ENCODE assay signal across 1 cellular context in the genomic region with DNA sequence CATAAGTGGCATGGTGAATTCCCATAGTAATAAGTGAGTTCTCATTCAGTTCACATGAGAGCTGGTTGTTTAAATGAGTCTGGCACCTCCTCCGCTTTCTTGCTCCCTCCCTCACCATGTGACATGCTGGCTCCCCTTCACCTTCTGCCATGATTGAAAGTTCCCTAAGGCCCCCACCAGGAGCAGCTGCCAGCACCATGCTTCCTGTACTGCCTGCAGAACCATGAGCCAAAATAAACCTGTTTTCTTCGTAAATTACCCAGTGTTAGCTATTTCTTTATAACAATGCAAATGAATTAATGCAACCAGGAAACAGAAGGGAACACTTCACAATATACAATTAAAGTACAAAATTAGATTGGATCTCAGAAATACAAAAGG.
TF ChIP-seq lines count a peak whose summit lies in the region.

No MANE protein-coding gene starts in this region.

TF ChIP-seq in SK-N-SH, 30 proteins besides CTCF, POLR2A, EP300 and RAD21:
- TF ChIP-seq FOXJ3 (CRISPR knock-in tag; IDR thresholded peaks at IDR 0.05): no peak
- no peak for TF ChIP-seq RXRA (IDR thresholded peaks at IDR 0.05; ENCODE audit: borderline replicate concordance, low read depth)
- no peak for TF ChIP-seq MEF2A (IDR thresholded peaks at IDR 0.05; ENCODE audit: borderline replicate concordance, low read depth)
- TF ChIP-seq CHD2 (IDR thresholded peaks at IDR 0.05; ENCODE audit: low read length, partially characterized antibody): no peak
- TF ChIP-seq TCF12 (IDR thresholded peaks at IDR 0.05): no peak
- TF ChIP-seq, protein P1, sequence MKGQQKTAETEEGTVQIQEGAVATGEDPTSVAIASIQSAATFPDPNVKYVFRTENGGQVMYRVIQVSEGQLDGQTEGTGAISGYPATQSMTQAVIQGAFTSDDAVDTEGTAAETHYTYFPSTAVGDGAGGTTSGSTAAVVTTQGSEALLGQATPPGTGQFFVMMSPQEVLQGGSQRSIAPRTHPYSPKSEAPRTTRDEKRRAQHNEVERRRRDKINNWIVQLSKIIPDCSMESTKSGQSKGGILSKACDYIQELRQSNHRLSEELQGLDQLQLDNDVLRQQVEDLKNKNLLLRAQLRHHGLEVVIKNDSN (IDR thresholded peaks at IDR 0.05; ENCODE audit: borderline replicate concordance, low read depth): no peak
- TF ChIP-seq GATA2 (CRISPR knock-in tag; IDR thresholded peaks at IDR 0.05): no peak
- TF ChIP-seq MXI1 (IDR thresholded peaks at IDR 0.05; ENCODE audit: low read depth, low read length): no peak
- TF ChIP-seq, protein P2, sequence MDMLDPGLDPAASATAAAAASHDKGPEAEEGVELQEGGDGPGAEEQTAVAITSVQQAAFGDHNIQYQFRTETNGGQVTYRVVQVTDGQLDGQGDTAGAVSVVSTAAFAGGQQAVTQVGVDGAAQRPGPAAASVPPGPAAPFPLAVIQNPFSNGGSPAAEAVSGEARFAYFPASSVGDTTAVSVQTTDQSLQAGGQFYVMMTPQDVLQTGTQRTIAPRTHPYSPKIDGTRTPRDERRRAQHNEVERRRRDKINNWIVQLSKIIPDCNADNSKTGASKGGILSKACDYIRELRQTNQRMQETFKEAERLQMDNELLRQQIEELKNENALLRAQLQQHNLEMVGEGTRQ (IDR thresholded peaks at IDR 0.05; ENCODE audit: borderline replicate concordance, low read depth, low read length): no peak
- TF ChIP-seq RFX5 (IDR thresholded peaks at IDR 0.05; ENCODE audit: low read length): no peak
- no peak for TF ChIP-seq RCOR1 (IDR thresholded peaks at IDR 0.05; ENCODE audit: low read length)
- TF ChIP-seq GABPA (IDR thresholded peaks at IDR 0.05; ENCODE audit: low read depth): no peak
- no peak for TF ChIP-seq JUND (IDR thresholded peaks at IDR 0.05)
